In genomic region chr6:149026530-149026942, GRCh38 we compare ENCODE assay signal across 9 cellular contexts.
A peak's percentile ranks its signal among the peaks of the same experiment; 100 is the strongest.
DNase-seq lines count a peak whose midpoint lies in the region; ATAC-seq and FAIRE-seq lines count a peak whose summit lies in the region.
"Had no signal": no experiment of that assay in that cellular context is flagged by ENCODE, and none has a peak within 500 bp of the region (broad histone marks: within the 10 kb centered on the region; RNA-seq: fewer than 3 reads in every experiment).

No MANE protein-coding gene starts in this region.

- peak; percentile 15 for FAIRE-seq in RCC 7860 (lab: Jason Lieb, UNC)

- ATAC-seq in HG03280 (IDR thresholded peaks at IDR 0.05; ENCODE audit: unreplicated experiment) (no peak), HG02885 (IDR thresholded peaks at IDR 0.05; ENCODE audit: poor library complexity, unreplicated experiment) (no peak)

- DNase-seq in DMS53 (lab: John Stamatoyannopoulos, UW) (peak; percentile 83), RCC 7860 (ENCODE audit: low spot score) (peak; percentile 42), dermis blood vessel endothelial cell (peak; percentile 60), non-pigmented ciliary epithelial cell (ENCODE audit: low read depth) (peak; percentile 79)
- peak; percentile 32 for DNase-seq in Jurkat, Clone E6-1 (ENCODE audit: low read depth, low spot score)
- no peak for DNase-seq in central memory CD4-positive, alpha-beta T cell

- no peak overlapping the region for H3K4me3 ChIP-seq in Jurkat, Clone E6-1 (ENCODE audit: low read length)
- H3K4me3 ChIP-seq: skin epidermis had no signal
